In the genomic region with DNA sequence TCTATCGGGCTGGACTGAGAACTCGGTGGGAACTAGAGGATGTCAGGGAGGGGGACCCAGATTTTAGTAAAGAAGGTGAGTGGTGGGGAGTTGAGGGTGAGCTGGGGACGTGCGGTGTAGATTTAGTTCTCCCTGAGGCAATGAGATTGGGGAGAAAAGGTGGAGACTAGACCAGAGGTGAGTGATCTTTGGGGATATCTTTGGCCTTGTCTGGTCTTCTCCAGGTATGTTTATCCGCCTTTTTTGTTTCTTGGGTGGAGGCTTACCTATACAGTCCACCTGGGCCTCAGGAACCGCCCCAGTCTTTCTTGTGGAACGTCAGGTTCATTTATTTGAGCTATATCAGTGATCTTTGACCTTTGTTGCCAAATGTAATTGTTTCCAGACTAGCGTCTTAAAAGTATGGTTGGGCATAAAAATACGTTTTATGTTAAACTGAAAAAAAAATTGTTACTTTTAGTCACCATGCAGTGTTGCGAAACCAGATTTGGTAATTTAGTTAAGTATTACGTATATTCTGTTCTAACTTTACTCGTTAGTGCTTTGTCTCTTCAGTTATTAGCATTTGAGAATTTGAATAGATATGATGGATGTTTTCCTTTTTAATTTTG, we compare ENCODE assay signal across 1 cellular context.
TF ChIP-seq lines count a peak whose summit lies in the region.

No MANE protein-coding gene starts in this region.

TF ChIP-seq in GM12878, 131 proteins besides CTCF, POLR2A, EP300 and RAD21:
- TF ChIP-seq, protein P1, sequence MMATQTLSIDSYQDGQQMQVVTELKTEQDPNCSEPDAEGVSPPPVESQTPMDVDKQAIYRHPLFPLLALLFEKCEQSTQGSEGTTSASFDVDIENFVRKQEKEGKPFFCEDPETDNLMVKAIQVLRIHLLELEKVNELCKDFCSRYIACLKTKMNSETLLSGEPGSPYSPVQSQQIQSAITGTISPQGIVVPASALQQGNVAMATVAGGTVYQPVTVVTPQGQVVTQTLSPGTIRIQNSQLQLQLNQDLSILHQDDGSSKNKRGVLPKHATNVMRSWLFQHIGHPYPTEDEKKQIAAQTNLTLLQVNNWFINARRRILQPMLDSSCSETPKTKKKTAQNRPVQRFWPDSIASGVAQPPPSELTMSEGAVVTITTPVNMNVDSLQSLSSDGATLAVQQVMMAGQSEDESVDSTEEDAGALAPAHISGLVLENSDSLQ (IDR thresholded peaks at IDR 0.05), result no peak
- TF ChIP-seq NR2F1 (conservative IDR thresholded peaks at IDR 0.05), result 0 out of 2 replicates have a peak, but pooled peaks have one; percentile 42
- TF ChIP-seq GABPA (IDR thresholded peaks at IDR 0.05; ENCODE audit: low read depth), result no peak
TF ChIP-seq in GM12878: peak in this region for 1.
